9 cellular contexts compared by ENCODE assay signal in genomic region chr16:9258423-9259051, GRCh38.
DNase-seq lines count a peak whose midpoint lies in the region; ATAC-seq, FAIRE-seq and TF ChIP-seq lines count a peak whose summit lies in the region.
"Had no signal": no experiment of that assay in that cellular context is flagged by ENCODE, and none has a peak within 500 bp of the region (broad histone marks: within the 10 kb centered on the region; RNA-seq: fewer than 3 reads in every experiment).

No MANE protein-coding gene starts in this region.

- peak; percentile 52 to 54 for DNase-seq in A549 (ENCODE audit: low read depth in 1 of 2, low spot score in 1 of 2)
- peak; percentile 14 for DNase-seq in GDM1 (lab: John Stamatoyannopoulos, UW)
- no peak for DNase-seq in LNCaP clone FGC (ENCODE audit: low read depth)
- DNase-seq in activated CD8-positive, alpha-beta memory T cell treated with anti-CD3 and anti-CD28 coated beads, Interleukin-2, amount 50 U/mL, for 4 hours = peak; percentile 16
- DNase-seq in left ventricle myocardium inferior = no peak
- peak; percentile 56 for DNase-seq in small intestine
- no peak for DNase-seq in NCI-H345 (lab: John Stamatoyannopoulos, UW)
- no peak for DNase-seq in T-helper 17 cell

- no peak overlapping the region for H3K27ac Mint-ChIP-seq in T-helper 17 cell

- ATAC-seq in A549 = peak; percentile 76 to 90
- ATAC-seq in T-helper 17 cell = no peak

- no peak overlapping the region for H3K27ac ChIP-seq in A549
- no peak overlapping the region for H3K27ac ChIP-seq in left ventricle myocardium inferior (replicated peaks)
- H3K27ac ChIP-seq in small intestine (ENCODE audit: low read depth in 1 of 2, low read length in 1 of 2) = no peak overlapping the region

- H3K4me3 ChIP-seq in A549 = no peak overlapping the region
- H3K4me3 ChIP-seq in LNCaP clone FGC (ENCODE audit: low read depth, low read length) = no peak overlapping the region
- no peak overlapping the region for H3K4me3 ChIP-seq in left ventricle myocardium inferior
- H3K4me3 ChIP-seq in small intestine (ENCODE audit: low read depth in 1 of 2, low read length in 2 of 2) = no peak overlapping the region

- H3K4me1 ChIP-seq in A549 = no peaks in the 10 kb centered on the region
- peaks cover 16% of the 10 kb centered on the region for H3K4me1 ChIP-seq in left ventricle myocardium inferior
- H3K4me1 ChIP-seq in small intestine (ENCODE audit: control insufficient read depth in 2 of 2, insufficient read depth in 1 of 2, low read depth in 1 of 2, low read length in 1 of 2) = no peaks in the 10 kb centered on the region

- no peak for TF ChIP-seq POLR2A in A549 (IDR thresholded peaks at IDR 0.05; ENCODE audit: low read length)

- H3K27me3 ChIP-seq in left ventricle myocardium inferior (ENCODE audit: low read depth) (peaks cover 35% of the 10 kb centered on the region), small intestine (ENCODE audit: control insufficient read depth in 2 of 2, insufficient read depth in 2 of 2, low read length in 2 of 2) (peaks cover 0 to 4% of the 10 kb centered on the region in 2 donors)

- intact Hi-C loops in left ventricle myocardium inferior (cut with micrococcal nuclease) = no loop called here

- H3K4me1 Mint-ChIP-seq in T-helper 17 cell = no peaks in the 10 kb centered on the region

- TF ChIP-seq EP300 in A549 (IDR thresholded peaks at IDR 0.05) = no peak

- H3K36me3 ChIP-seq in left ventricle myocardium inferior (no peaks in the 10 kb centered on the region), small intestine (ENCODE audit: control insufficient read depth in 2 of 2, insufficient read depth in 2 of 2, low read length in 2 of 2) (no peaks in the 10 kb centered on the region)

- H3K9me3 ChIP-seq in A549 = no peaks in the 10 kb centered on the region
- H3K9me3 ChIP-seq in left ventricle myocardium inferior (replicated peaks) = no peaks in the 10 kb centered on the region
- H3K9me3 ChIP-seq in small intestine (ENCODE audit: control insufficient read depth, low read depth) = no peaks in the 10 kb centered on the region
- no peaks in the 10 kb centered on the region for H3K9me3 ChIP-seq in T-helper 17 cell (ENCODE audit: control insufficient read depth, low read length, poor library complexity, severe bottlenecking)

- POLR2A ChIA-PET in A549 (lab: Yijun Ruan, JAX) = no interaction called here

- TF ChIP-seq CTCF in A549 (IDR thresholded peaks at IDR 0.05) = peak; percentile 70
- TF ChIP-seq CTCF in LNCaP clone FGC (IDR thresholded peaks at IDR 0.05; ENCODE audit: control insufficient read depth, extremely low read depth, insufficient read depth) = peak; percentile 74
- peak; percentile 79 for TF ChIP-seq CTCF in left ventricle myocardium inferior (IDR thresholded peaks at IDR 0.05; ENCODE audit: borderline replicate concordance)

- 20% methylated on average over 14 of the region's 14 CpGs for WGBS in A549 (ENCODE audit: missing lambda C conversion rate)
- WGBS in small intestine, 3 donors = 43 to 51% (median 48%) methylated on average over 14 of the region's 14 CpGs

- TF ChIP-seq RAD21 in A549 (conservative IDR thresholded peaks at IDR 0.05 in 1 of 2, IDR thresholded peaks at IDR 0.05 in 1 of 2) = peak; percentile 78 to 87

- H3K36me3 Mint-ChIP-seq in T-helper 17 cell (ENCODE audit: low read depth) = no peaks in the 10 kb centered on the region

- no peak overlapping the region for H3K4me3 Mint-ChIP-seq in T-helper 17 cell

- FAIRE-seq in A549 (lab: Jason Lieb, UNC) (no peak), small intestine (lab: Jason Lieb, UNC) (no peak)
- FAIRE-seq: endometrium had no signal

- H3K27me3 Mint-ChIP-seq in T-helper 17 cell = peaks cover 38% of the 10 kb centered on the region

- CTCF ChIA-PET in A549 (lab: Yijun Ruan, JAX) = interaction anchor here (0.6 to 2.5 kb wide), 29 partner anchors 10 to 1185 kb away, joined by 3 to 19 read pairs (median 4); partner anchors contain the start of gene GRIN2A

- no peak overlapping the region for H3K4me2 ChIP-seq in A549

TF ChIP-seq in A549, 52 proteins besides CTCF, POLR2A, EP300 and RAD21:
- TF ChIP-seq, protein P1, sequence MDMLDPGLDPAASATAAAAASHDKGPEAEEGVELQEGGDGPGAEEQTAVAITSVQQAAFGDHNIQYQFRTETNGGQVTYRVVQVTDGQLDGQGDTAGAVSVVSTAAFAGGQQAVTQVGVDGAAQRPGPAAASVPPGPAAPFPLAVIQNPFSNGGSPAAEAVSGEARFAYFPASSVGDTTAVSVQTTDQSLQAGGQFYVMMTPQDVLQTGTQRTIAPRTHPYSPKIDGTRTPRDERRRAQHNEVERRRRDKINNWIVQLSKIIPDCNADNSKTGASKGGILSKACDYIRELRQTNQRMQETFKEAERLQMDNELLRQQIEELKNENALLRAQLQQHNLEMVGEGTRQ (IDR thresholded peaks at IDR 0.05) = no peak
- peak; percentile 45 for TF ChIP-seq SMC3 (IDR thresholded peaks at IDR 0.05)

Comparison
In these comparisons a context has a peak if more than half of its experiments do, and no peak if none do; other contexts are left out.
1. DNase-seq: peak in A549 (2 of 2), GDM1 (single experiment), activated CD8-positive, alpha-beta memory T cell treated with anti-CD3 and anti-CD28 coated beads, Interleukin-2, amount 50 U/mL, for 4 hours (single experiment) and small intestine (single experiment); none in LNCaP clone FGC (single experiment), left ventricle myocardium inferior (single experiment), NCI-H345 (single experiment) and T-helper 17 cell (0 of 3).
2. Peak in every context shown above with its lines, with median percentiles within 50 percentile points of each other: CTCF ChIP-seq.